ENCODE assay signal across 8 cellular contexts in the genomic region with DNA sequence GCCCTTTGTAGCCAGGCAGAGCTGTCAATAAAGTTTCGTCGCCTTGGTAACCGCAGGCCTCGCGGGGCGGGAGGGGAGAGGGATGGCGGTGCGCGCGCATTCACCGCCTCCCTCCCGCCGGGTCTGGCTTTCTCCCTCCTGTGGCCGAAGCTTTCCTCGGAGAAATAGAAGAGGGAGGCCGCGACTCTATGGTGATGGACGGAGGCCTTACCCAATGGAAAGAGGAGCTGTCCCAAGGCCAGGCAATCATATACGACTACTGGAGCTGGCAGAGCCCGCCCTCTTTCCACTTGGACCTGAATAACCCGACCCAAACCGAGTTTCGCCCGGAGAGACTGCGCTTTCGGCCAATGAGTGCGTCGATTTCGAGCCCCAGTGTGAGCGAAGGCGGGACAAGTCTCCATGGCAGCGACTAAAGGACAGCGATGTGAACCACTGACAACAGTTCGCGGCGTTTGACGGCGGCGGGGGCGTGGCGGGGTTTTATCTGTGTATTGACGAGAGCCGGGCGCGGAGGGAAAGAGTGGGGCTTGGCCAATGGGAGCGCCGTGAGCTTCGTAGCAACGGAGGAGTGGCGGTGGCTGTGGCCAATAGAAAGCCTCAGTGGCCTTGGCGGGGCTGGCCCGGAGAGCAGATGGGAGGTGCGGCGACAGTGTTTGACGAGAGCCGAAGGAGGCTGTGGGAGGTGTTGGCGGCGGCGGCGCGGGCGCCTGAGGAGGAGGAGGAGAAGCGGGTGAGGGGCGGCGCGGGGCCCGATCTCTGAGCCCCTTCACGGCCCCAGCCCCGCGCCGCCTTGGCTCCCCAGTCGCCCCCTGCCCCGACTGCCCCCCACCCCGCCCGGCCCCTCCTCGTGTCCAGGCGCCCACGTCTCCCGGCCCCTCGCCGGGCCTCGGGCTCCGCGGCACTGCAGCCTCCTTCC. TPM values are rescaled to one million over a fixed set of nuclear protein-coding genes. Genes with fewer than 3 reads are reported as not detected.
DNase-seq lines count a peak whose midpoint lies in the region; ATAC-seq and TF ChIP-seq lines count a peak whose summit lies in the region.

A gene (plus strand): TSS at position 652 of the 919 bp plus-strand sequence. CDS start 2,061 bp downstream, outside the sequence.

- intact Hi-C loops in Panc1 (cut with micrococcal nuclease; ENCODE audit: unreplicated experiment): no loop called here

- no peaks in the 10 kb centered on the region for H3K27me3 ChIP-seq in Panc1 (ENCODE audit: control insufficient read depth, insufficient read depth, low read length)
- no peaks in the 10 kb centered on the region for H3K27me3 ChIP-seq in esophagus (ENCODE audit: control insufficient read depth in 1 of 2, insufficient read depth in 2 of 2, low read length in 2 of 2)
- H3K27me3 ChIP-seq in mucosa of stomach (ENCODE audit: control insufficient read depth, insufficient read depth, low read length): no peaks in the 10 kb centered on the region

- no peak for TF ChIP-seq CTCF in Panc1 (IDR thresholded peaks at IDR 0.05)

- H3K36me3 Mint-ChIP-seq in activated T-cell treated with anti-CD3 and anti-CD28 coated beads, Interleukin-2, amount 50 U/mL, for 4 hours (ENCODE audit: insufficient read depth): no peaks in the 10 kb centered on the region

- no peaks in the 10 kb centered on the region for H3K9me3 Mint-ChIP-seq in activated T-cell treated with anti-CD3 and anti-CD28 coated beads, Interleukin-2, amount 50 U/mL, for 4 hours

- in situ Hi-C loops in Panc1 (cut with HindIII; ENCODE audit: low pct_unique_long_range_greater_than_20kb, low sequenced_read_pairs): no loop called here

- H3K4me3 ChIP-seq in Panc1 (ENCODE audit: low read depth in 2 of 2, low read length in 2 of 2) (peak within 1 kb of the TSS; percentile 73 to 87), esophagus (ENCODE audit: low read depth in 1 of 2, low read length in 2 of 2) (peak within 1 kb of the TSS; percentile 61 to 65), mucosa of stomach (ENCODE audit: low read length) (peak within 1 kb of the TSS; percentile 60)

- CTCF ChIA-PET in Panc1 (lab: Charles Lee): interaction anchor here (0.5 to 2.4 kb wide), 7 partner anchors 9 to 285 kb away, joined by 3 to 16 read pairs (median 4); a partner anchor contains a TSS

- H3K27me3 Mint-ChIP-seq in activated T-cell treated with anti-CD3 and anti-CD28 coated beads, Interleukin-2, amount 50 U/mL, for 4 hours (ENCODE audit: low read depth): peaks cover 2% of the 10 kb centered on the region

- peaks cover 22% of the 10 kb centered on the region for H3K4me1 Mint-ChIP-seq in activated T-cell treated with anti-CD3 and anti-CD28 coated beads, Interleukin-2, amount 50 U/mL, for 4 hours (ENCODE audit: low read depth)

- H3K9me3 ChIP-seq in Panc1 (ENCODE audit: control insufficient read depth, insufficient read depth, low read depth, low read length): no peaks in the 10 kb centered on the region
- no peaks in the 10 kb centered on the region for H3K9me3 ChIP-seq in esophagus (ENCODE audit: control insufficient read depth in 2 of 2, insufficient read depth in 1 of 2, low read depth in 1 of 2, low read length in 1 of 2)
- H3K9me3 ChIP-seq in mucosa of stomach (ENCODE audit: control insufficient read depth, low read length): no peaks in the 10 kb centered on the region

- H3K9ac ChIP-seq in mucosa of stomach (ENCODE audit: low read length): peak within 1 kb of the TSS; percentile 97

- ATAC-seq in GM21723 (IDR thresholded peaks at IDR 0.05; ENCODE audit: unreplicated experiment) (peak; percentile 85), Panc1 (peak; percentile 92)
- peak; percentile 87 for ATAC-seq in activated T-cell treated with anti-CD3 and anti-CD28 coated beads, Interleukin-2, amount 50 U/mL, for 4 hours

- BruUV-seq in Panc1 (replicated peaks; lab: Mats Ljungman, UMichigan): no TSS peak

- peak within 1 kb of the TSS; percentile 89 for H3K4me3 Mint-ChIP-seq in activated T-cell treated with anti-CD3 and anti-CD28 coated beads, Interleukin-2, amount 50 U/mL, for 4 hours

- H3K4me1 ChIP-seq in Panc1 (ENCODE audit: control insufficient read depth, insufficient read depth, low read length) (peaks cover 16% of the 10 kb centered on the region), esophagus (ENCODE audit: control insufficient read depth in 2 of 2, insufficient read depth in 2 of 2, low read length in 1 of 2) (peaks cover 3 to 15% of the 10 kb centered on the region in 2 donors), mucosa of stomach (ENCODE audit: control insufficient read depth, insufficient read depth, low read length) (peaks cover 17% of the 10 kb centered on the region)

- DNase-seq in DMS53 treated with DMSO at 0.1 percent for 48 hours (lab: John Stamatoyannopoulos, UW; ENCODE audit: unreplicated experiment) (peak; percentile 100), KG1 (lab: John Stamatoyannopoulos, UW) (peak; percentile 100), Panc1 (ENCODE audit: low read depth, low spot score) (peak; percentile 100)
- peak; percentile 100 for DNase-seq in activated T-cell treated with anti-CD3 and anti-CD28 coated beads, Interleukin-2, amount 50 U/mL, for 4 hours
- peak; percentile 100 for DNase-seq in stimulated activated CD8-positive, alpha-beta memory T cell treated with anti-CD3 and anti-CD28 coated beads, Interleukin-7, amount 100 ng/mL, for 1 hour (ENCODE audit: low read depth in 2 of 2)

- POLR2A ChIA-PET in Panc1 (lab: Charles Lee): interaction anchor here (0.6 to 1.5 kb wide), 15 partner anchors 9 to 311 kb away, joined by 3 to 24 read pairs (median 6); a partner anchor contains a TSS

- H3K27ac ChIP-seq in Panc1 (ENCODE audit: low read length) (peak within 1 kb of the TSS; percentile 98), esophagus (ENCODE audit: low read depth in 2 of 2, low read length in 1 of 2) (peak within 1 kb of the TSS; percentile 92 to 98)

- WGBS in esophagus, 2 donors: 0% methylated on average over 50 to 84 of the region's 84 CpGs

- no peaks in the 10 kb centered on the region for H3K36me3 ChIP-seq in Panc1 (ENCODE audit: control insufficient read depth, insufficient read depth, low read length)
- peaks cover 0 to 8% of the 10 kb centered on the region in 2 donors for H3K36me3 ChIP-seq in esophagus (ENCODE audit: control insufficient read depth in 2 of 2, insufficient read depth in 2 of 2, low read length in 1 of 2)
- H3K36me3 ChIP-seq in mucosa of stomach (ENCODE audit: control insufficient read depth, insufficient read depth, low read length): no peaks in the 10 kb centered on the region

RNA-seq across cellular contexts. Expression of the gene that starts here (rescaled TPM):
- total RNA-seq in Panc1 (2021; ENCODE audit: unreplicated experiment): 30.6 TPM
- 27.7 TPM for polyA plus RNA-seq in Panc1 (2012; ENCODE audit: insufficient read length)
- 1 to 10 TPM; 8.1 to 9.2 (median 8.6) TPM for total RNA-seq in activated T-cell treated with anti-CD3 and anti-CD28 coated beads, Interleukin-2, amount 50 U/mL, for 4 hours
- polyA plus RNA-seq in esophagus: 1 to 10 TPM; 5.0 to 9.4 TPM

Comparison
In these comparisons a context has a peak if more than half of its experiments do, and no peak if none do; other contexts are left out.
1. Peak in every context shown above with its lines: DNase-seq, ATAC-seq, H3K4me3 ChIP-seq and H3K27ac ChIP-seq.